ENCODE assay signal across 8 cellular contexts in genomic region chr1:151072224-151072623, GRCh38. TPM values are rescaled to one million over a fixed set of nuclear protein-coding genes. Genes with fewer than 3 reads are reported as not detected.
A peak's percentile ranks its signal among the peaks of the same experiment; 100 is the strongest.
DNase-seq lines count a peak whose midpoint lies in the region; ATAC-seq and TF ChIP-seq lines count a peak whose summit lies in the region.

No MANE protein-coding gene starts in this region.

- peaks cover 17% of the 10 kb centered on the region for H3K9me3 Mint-ChIP-seq in glutamatergic neuron (ENCODE audit: unreplicated experiment)

- intact Hi-C loops in heart right ventricle (cut with DNase I) = loop anchor here in 3 of 10 donors (5.0 to 10.0 kb wide), 3 partner anchors 47 to 75 kb away; partner anchors contain the start of gene SEMA6C (in 1 of the 3)
- intact Hi-C loops in Right ventricle myocardium superior (cut with DNase I) = no loop called here

- no peak for TF ChIP-seq EP300 in tibial nerve (IDR thresholded peaks at IDR 0.05)

- DNase-seq in heart right ventricle (no peak), Right ventricle myocardium superior (no peak), WERI-Rb-1 (no peak), glutamatergic neuron (no peak), tibial nerve (ENCODE audit: low spot score in 2 of 2) (no peak), NCI-H146 (lab: John Stamatoyannopoulos, UW) (no peak)

- peaks cover 4 to 29% (median 20%) of the 10 kb centered on the region in 9 donors for H3K4me1 ChIP-seq in heart right ventricle
- H3K4me1 ChIP-seq in tibial nerve = peaks cover 0 to 17% (median 7%) of the 10 kb centered on the region in 4 donors

- H3K4me3 ChIP-seq in heart right ventricle (no peak overlapping the region), WERI-Rb-1 (ENCODE audit: low read depth, low read length) (no peak overlapping the region), tibial nerve (no peak overlapping the region)

- peaks cover 17% of the 10 kb centered on the region for H3K27me3 Mint-ChIP-seq in glutamatergic neuron (ENCODE audit: unreplicated experiment)

- H3K36me3 Mint-ChIP-seq in glutamatergic neuron (ENCODE audit: unreplicated experiment) = no peaks in the 10 kb centered on the region

- peaks cover 0 to 31% (median 0%) of the 10 kb centered on the region in 9 donors for H3K36me3 ChIP-seq in heart right ventricle
- H3K36me3 ChIP-seq in WERI-Rb-1 = peaks cover 37% of the 10 kb centered on the region
- peaks cover 0 to 19% (median 0%) of the 10 kb centered on the region in 3 donors for H3K36me3 ChIP-seq in tibial nerve

- H3K4me3 Mint-ChIP-seq in glutamatergic neuron (ENCODE audit: unreplicated experiment) = no peak overlapping the region

- peaks cover 19% of the 10 kb centered on the region for H3K4me1 Mint-ChIP-seq in glutamatergic neuron (ENCODE audit: low read depth, unreplicated experiment)

- TF ChIP-seq CTCF in heart right ventricle (IDR thresholded peaks at IDR 0.05) = peak in 1 of 9 donors; percentile 21
- TF ChIP-seq CTCF in WERI-Rb-1 (IDR thresholded peaks at IDR 0.05; ENCODE audit: low read depth, low read length) = 0 out of 2 replicates have a peak, but pooled peaks have one; percentile 11
- TF ChIP-seq CTCF in glutamatergic neuron (IDR thresholded peaks at IDR 0.05; ENCODE audit: partially characterized antibody, unreplicated experiment) = no peak
- peak in 1 of 5 experiments; percentile 20 for TF ChIP-seq CTCF in tibial nerve (IDR thresholded peaks at IDR 0.05)

- peak overlapping the region; percentile 16 for H3K27ac Mint-ChIP-seq in glutamatergic neuron (ENCODE audit: unreplicated experiment)

- TF ChIP-seq POLR2A in tibial nerve (IDR thresholded peaks at IDR 0.05) = no peak

- H3K9me3 ChIP-seq in heart right ventricle (no peaks in the 10 kb centered on the region), WERI-Rb-1 (ENCODE audit: severe bottlenecking) (no peaks in the 10 kb centered on the region), tibial nerve (no peaks in the 10 kb centered on the region)

- 81 to 85% methylated on average over 13 of the region's 13 CpGs for WGBS in heart right ventricle, 2 donors
- WGBS in tibial nerve, 2 donors = 63 to 64% methylated on average over 13 of the region's 13 CpGs

- H3K27me3 ChIP-seq in heart right ventricle (no peaks in the 10 kb centered on the region), WERI-Rb-1 (ENCODE audit: insufficient read depth, low read depth, severe bottlenecking) (no peaks in the 10 kb centered on the region), tibial nerve (no peaks in the 10 kb centered on the region)

- ATAC-seq in heart right ventricle = no peak
- ATAC-seq in Right ventricle myocardium superior (ENCODE audit: poor library complexity) = no peak
- no peak for ATAC-seq in HG03378 (IDR thresholded peaks at IDR 0.05; ENCODE audit: unreplicated experiment)
- ATAC-seq in GM21529 (IDR thresholded peaks at IDR 0.05; ENCODE audit: unreplicated experiment) = no peak

- H3K27ac ChIP-seq in heart right ventricle = peak overlapping the region in 7 of 10 donors; percentile 96 to 100 (median 99)
- no peak overlapping the region for H3K27ac ChIP-seq in WERI-Rb-1
- H3K27ac ChIP-seq in tibial nerve = peak overlapping the region; percentile 21 to 99 (median 99)

RNA-seq across cellular contexts. Expression of gene GABPB2, which starts 1.7 kb away (rescaled TPM):
- 10 to 100 TPM in 9 of 10 donors, 1 to 10 TPM in 1; 9.1 to 14.4 (median 10.6) TPM for total RNA-seq in heart right ventricle
- 10 to 100 TPM in 1 of 2 donors, 1 to 10 TPM in 1; 3.4 to 11.4 TPM for polyA plus RNA-seq in heart right ventricle
- total RNA-seq in Right ventricle myocardium superior = 9.5 TPM
- total RNA-seq in glutamatergic neuron (ENCODE audit: unreplicated experiment) = 5.4 TPM
- total RNA-seq in tibial nerve = 10 to 100 TPM; 17.4 to 43.1 (median 22.3) TPM

RNA-seq across cellular contexts. Expression of gene MLLT11, which starts 12.0 kb away (rescaled TPM):
- total RNA-seq in heart right ventricle = 10 to 100 TPM in 7 of 10 donors, 1 to 10 TPM in 3; 1.4 to 57.8 (median 28.1) TPM
- polyA plus RNA-seq in heart right ventricle = 10 to 100 TPM in 1 of 2 donors, 1 to 10 TPM in 1; 4.9 to 11.3 TPM
- 2.9 TPM for total RNA-seq in Right ventricle myocardium superior
- 504 TPM for total RNA-seq in glutamatergic neuron (ENCODE audit: unreplicated experiment)
- total RNA-seq in tibial nerve = 1 to 10 TPM; 1.2 to 2.7 (median 2.0) TPM

RNA-seq across cellular contexts. Expression of gene CDC42SE1, which starts 12.8 kb away (rescaled TPM):
- total RNA-seq in heart right ventricle = 10 to 100 TPM; 26.1 to 45.6 (median 30.5) TPM
- polyA plus RNA-seq in heart right ventricle = 10 to 100 TPM; 28.6 to 34.1 TPM
- 24.3 TPM for total RNA-seq in Right ventricle myocardium superior
- total RNA-seq in glutamatergic neuron (ENCODE audit: unreplicated experiment) = 127 TPM
- total RNA-seq in tibial nerve = 10 to 100 TPM; 72.4 to 87.4 (median 80.8) TPM

RNA-seq across cellular contexts. Expression of gene C1orf56, which starts 24.7 kb away (rescaled TPM):
- total RNA-seq in heart right ventricle = 10 to 100 TPM in 3 of 10 donors, 1 to 10 TPM in 7; 5.4 to 12.6 (median 8.0) TPM
- 1 to 10 TPM; 5.2 to 5.8 TPM for polyA plus RNA-seq in heart right ventricle
- total RNA-seq in Right ventricle myocardium superior = 7.3 TPM
- 1.8 TPM for total RNA-seq in glutamatergic neuron (ENCODE audit: unreplicated experiment)
- total RNA-seq in tibial nerve = 1 to 10 TPM; 5.0 to 9.6 (median 6.5) TPM

RNA-seq across cellular contexts. Expression of gene BNIPL, which starts 35.8 kb away (rescaled TPM):
- total RNA-seq in heart right ventricle = under 1 TPM; 0.21 to 0.78 (median 0.32) TPM
- 1 to 10 TPM in 1 of 2 donors, under 1 TPM in 1; 0.06 to 1.8 TPM for polyA plus RNA-seq in heart right ventricle
- 0.43 TPM for total RNA-seq in Right ventricle myocardium superior
- total RNA-seq in glutamatergic neuron (ENCODE audit: unreplicated experiment) = 1.4 TPM
- total RNA-seq in tibial nerve = 1 to 10 TPM in 2 of 4 donors, under 1 TPM in 1, not detected in 1; 0.22 to 2.2 (median 1.3) TPM
